23 cellular contexts compared by ENCODE assay signal in genomic region chr2:64166637-64167420, GRCh38. TPM values are rescaled to one million over a fixed set of nuclear protein-coding genes. Genes with fewer than 3 reads are reported as not detected.
DNase-seq lines count a peak whose midpoint lies in the region; ATAC-seq, FAIRE-seq and TF ChIP-seq lines count a peak whose summit lies in the region.
"Had no signal": no experiment of that assay in that cellular context is flagged by ENCODE, and none has a peak within 500 bp of the region (broad histone marks: within the 10 kb centered on the region; RNA-seq: fewer than 3 reads in every experiment).

No MANE protein-coding gene starts in this region.

- FAIRE-seq in GM19239 (lab: Jason Lieb, UNC), result peak; percentile 70
- FAIRE-seq: islet of Langerhans, RCC 7860 had no signal

- no peak for TF ChIP-seq POLR2A in GM18505 (IDR thresholded peaks at IDR 0.05; ENCODE audit: borderline replicate concordance, extremely low read depth, insufficient read depth, insufficient read length)

- ATAC-seq in left colon (no peak), GM18505 (IDR thresholded peaks at IDR 0.05; ENCODE audit: unreplicated experiment) (no peak), Right ventricle myocardium inferior (no peak)
- ATAC-seq: left ventricle myocardium superior; naive thymus-derived CD4-positive, alpha-beta T cell; upper lobe of right lung had no signal

- no peak for DNase-seq in GM19239 (ENCODE audit: insufficient read length, low spot score)
- DNase-seq in NCI-H524 treated with DMSO at 0.1 percent for 48 hours (lab: John Stamatoyannopoulos, UW), result peak; percentile 65
- peak; percentile 38 for DNase-seq in choroid plexus epithelial cell (ENCODE audit: low read depth)
- DNase-seq in retinal pigment epithelial cell (ENCODE audit: low read depth), result peak; percentile 77
- no peak for DNase-seq in left colon
- no peak for DNase-seq in Right ventricle myocardium inferior (ENCODE audit: missing footprints)
- DNase-seq: activated CD4-positive, alpha-beta T cell treated with anti-CD3 and anti-CD28 coated beads, Interleukin-2, amount 10 ng/mL, durations not matched to agents 24 days and 14 days; activated naive CD4-positive, alpha-beta T cell treated with anti-CD3 and anti-CD28 coated beads, Interleukin-2, amount 50 U/mL, for 16 hours; central memory CD4-positive, alpha-beta T cell; DMS79; left ventricle myocardium superior; midbrain; naive thymus-derived CD4-positive, alpha-beta T cell; NCI-H1092; NCI-H1694 treated with DMSO at 0.1 percent for 48 hours; NCI-H526; T1000; upper lobe of right lung; WERI-Rb-1 had no signal

- TF ChIP-seq CTCF in choroid plexus epithelial cell (conservative IDR thresholded peaks at IDR 0.05; ENCODE audit: low read depth, low read length) (no peak), retinal pigment epithelial cell (conservative IDR thresholded peaks at IDR 0.05; ENCODE audit: low read depth, low read length) (no peak)

- H3K4me3 ChIP-seq in choroid plexus epithelial cell (ENCODE audit: low read depth, low read length) (no peak overlapping the region), retinal pigment epithelial cell (ENCODE audit: low read length) (no peak overlapping the region)
- H3K4me3 ChIP-seq: skin epidermis, upper lobe of right lung had no signal

- intact Hi-C loops in left colon (cut with DNase I, micrococcal nuclease) (no loop called here), Right ventricle myocardium inferior (cut with DNase I) (no loop called here)

RNA-seq across cellular contexts. Expression of gene PELI1, which starts 22.6 kb away (rescaled TPM):
- total RNA-seq in left colon (10 to 100 TPM; 49.2 to 51.8 TPM), Right ventricle myocardium inferior (6.3 TPM)

Comparison
In these comparisons a context has a peak if more than half of its experiments do, and no peak if none do; other contexts are left out.
1. DNase-seq: peak in NCI-H524 treated with DMSO at 0.1 percent for 48 hours (single experiment), choroid plexus epithelial cell (single experiment) and retinal pigment epithelial cell (single experiment); none in GM19239 (single experiment), left colon (0 of 2) and Right ventricle myocardium inferior (single experiment).